7 cellular contexts compared by ENCODE assay signal in the genomic region with DNA sequence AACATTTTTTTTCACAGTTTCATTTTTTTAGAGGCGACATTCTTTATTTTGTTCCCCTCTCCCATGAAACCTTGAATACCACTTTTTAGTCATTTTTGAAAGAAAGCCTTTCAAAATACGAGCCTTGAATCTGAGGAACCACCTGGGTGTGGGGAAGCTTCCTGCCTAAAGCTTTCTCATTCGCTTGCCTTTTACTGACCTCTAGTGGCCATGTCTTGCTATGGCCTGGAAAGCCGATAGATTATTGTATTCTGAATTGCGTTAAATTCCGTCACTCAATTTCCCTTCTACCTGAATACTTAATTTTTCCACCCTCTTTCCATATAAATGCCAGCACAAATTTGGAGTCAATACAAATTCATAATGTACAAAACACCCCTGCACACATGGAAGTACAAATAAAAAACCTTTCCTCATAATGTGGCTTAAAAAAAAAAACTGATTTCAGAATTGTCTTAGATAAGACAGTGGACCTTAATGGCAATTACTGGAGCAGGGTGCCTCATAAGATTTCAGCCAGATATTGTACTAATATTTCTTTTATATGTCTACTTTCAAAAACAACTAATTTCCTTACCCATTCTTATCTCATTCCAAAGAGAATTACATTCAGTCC.
A peak's percentile ranks its signal among the peaks of the same experiment; 100 is the strongest.
DNase-seq lines count a peak whose midpoint lies in the region; ATAC-seq and TF ChIP-seq lines count a peak whose summit lies in the region.

No MANE protein-coding gene starts in this region.

- CTCF ChIA-PET in PC-9 (lab: Charles Lee): no interaction called here

- H3K36me3 Mint-ChIP-seq in activated naive CD8-positive, alpha-beta T cell treated with anti-CD3 and anti-CD28 coated beads for 36 hours: no peaks in the 10 kb centered on the region

- ATAC-seq in GM21717 (IDR thresholded peaks at IDR 0.05; ENCODE audit: unreplicated experiment): peak; percentile 99
- ATAC-seq in heart left ventricle: peak in 3 of 4 donors; percentile 56 to 67 (median 66)

- no peaks in the 10 kb centered on the region for H3K4me1 Mint-ChIP-seq in activated naive CD8-positive, alpha-beta T cell treated with anti-CD3 and anti-CD28 coated beads for 36 hours

- no peaks in the 10 kb centered on the region for H4K20me1 ChIP-seq in PC-9 (ENCODE audit: insufficient read depth)

- POLR2A ChIA-PET in PC-9 (lab: Charles Lee; ENCODE audit: unreplicated experiment): no interaction called here

- intact Hi-C loops in PC-9 (cut with micrococcal nuclease; ENCODE audit: unreplicated experiment): no loop called here
- intact Hi-C loops in heart left ventricle (cut with DNase I): loop anchor here in 3 of 10 donors (5.0 kb wide), 1 partner anchor 240 kb away; no protein-coding TSS in a partner anchor

- H3K4me3 ChIP-seq in PC-9: no peak overlapping the region
- no peak overlapping the region for H3K4me3 ChIP-seq in heart left ventricle

- no peak for TF ChIP-seq POLR2A in heart left ventricle (IDR thresholded peaks at IDR 0.05)

- DNase-seq in HuH-7 (ENCODE audit: low spot score) (peak; percentile 35), PC-9 (peak in 1 of 2 experiments; percentile 23), heart left ventricle (peak in 4 of 5 donors; percentile 20 to 33 (median 26)), renal cortical epithelial cell (ENCODE audit: low read depth) (peak; percentile 48)
- DNase-seq in activated naive CD8-positive, alpha-beta T cell treated with anti-CD3 and anti-CD28 coated beads for 36 hours: peak; percentile 19

- H3K27ac Mint-ChIP-seq in activated naive CD8-positive, alpha-beta T cell treated with anti-CD3 and anti-CD28 coated beads for 36 hours: no peak overlapping the region

- no peaks in the 10 kb centered on the region for H3K36me3 ChIP-seq in PC-9 (ENCODE audit: low read depth)
- H3K36me3 ChIP-seq in heart left ventricle: no peaks in the 10 kb centered on the region

- BruUV-seq in PC-9 (replicated peaks; lab: Mats Ljungman, UMichigan): no TSS peak

- TF ChIP-seq CTCF in GM12801 (IDR thresholded peaks at IDR 0.05; ENCODE audit: extremely low read depth, insufficient read length): peak; percentile 52
- TF ChIP-seq CTCF in PC-9 (conservative IDR thresholded peaks at IDR 0.05): peak; percentile 79
- TF ChIP-seq CTCF in heart left ventricle (IDR thresholded peaks at IDR 0.05): peak; percentile 68 to 92 (median 84)

- no peak overlapping the region for H3K27ac ChIP-seq in PC-9
- no peak overlapping the region for H3K27ac ChIP-seq in heart left ventricle

- H3K27me3 ChIP-seq in PC-9 (ENCODE audit: insufficient read depth, low read depth) (no peaks in the 10 kb centered on the region), heart left ventricle (peaks cover 0 to 16% (median 0%) of the 10 kb centered on the region in 9 donors)

- no peaks in the 10 kb centered on the region for H3K79me2 ChIP-seq in PC-9 (ENCODE audit: low read depth)

- H3K27me3 Mint-ChIP-seq in activated naive CD8-positive, alpha-beta T cell treated with anti-CD3 and anti-CD28 coated beads for 36 hours: peaks cover 20% of the 10 kb centered on the region

- H3K9me2 ChIP-seq in PC-9 (ENCODE audit: insufficient read depth): no peaks in the 10 kb centered on the region

- no peaks in the 10 kb centered on the region for H3F3A ChIP-seq in PC-9 (ENCODE audit: insufficient read depth, low read depth)

- no peak overlapping the region for H3K4me3 Mint-ChIP-seq in activated naive CD8-positive, alpha-beta T cell treated with anti-CD3 and anti-CD28 coated beads for 36 hours

- H3K4me1 ChIP-seq in PC-9 (replicated peaks; ENCODE audit: insufficient read depth) (no peaks in the 10 kb centered on the region), heart left ventricle (no peaks in the 10 kb centered on the region)

- H3K9me3 ChIP-seq in PC-9 (ENCODE audit: insufficient read depth, low read depth): no peaks in the 10 kb centered on the region
- H3K9me3 ChIP-seq in heart left ventricle: no peaks in the 10 kb centered on the region

- H2AFZ ChIP-seq in PC-9: no peak overlapping the region

- H3K9me3 Mint-ChIP-seq in activated naive CD8-positive, alpha-beta T cell treated with anti-CD3 and anti-CD28 coated beads for 36 hours: peaks cover 3% of the 10 kb centered on the region

- H3K4me2 ChIP-seq in PC-9: no peak overlapping the region

- 3 to 5% (median 4%) methylated on average over 6 of the region's 6 CpGs for WGBS in heart left ventricle, 4 donors
